Comparison of ENCODE assay signal across 13 cellular contexts in genomic region chr3:69282191-69282590, GRCh38.
DNase-seq lines count a peak whose midpoint lies in the region; ATAC-seq and TF ChIP-seq lines count a peak whose summit lies in the region.
"Had no signal": no experiment of that assay in that cellular context is flagged by ENCODE, and none has a peak within 500 bp of the region (broad histone marks: within the 10 kb centered on the region; RNA-seq: fewer than 3 reads in every experiment).

No MANE protein-coding gene starts in this region.

- CTCF ChIA-PET in activated CD8-positive, alpha-beta T cell treated with anti-CD3 and anti-CD28 coated beads, Interleukin-2, amount 10 ng/mL, durations not matched to agents 7 days and 5 days (lab: Charles Lee) = interaction anchor here (0.7 to 2.5 kb wide), 9 partner anchors 13 to 161 kb away, joined by 3 to 19 read pairs (median 3); no protein-coding TSS in a partner anchor

- H3K36me3 Mint-ChIP-seq in activated CD8-positive, alpha-beta T cell treated with anti-CD3 and anti-CD28 coated beads, Interleukin-2, amount 10 ng/mL, durations not matched to agents 7 days and 5 days (ENCODE audit: low read depth) = no peaks in the 10 kb centered on the region
- H3K36me3 Mint-ChIP-seq: memory B cell had no signal

- H3K4me3 ChIP-seq in fibroblast of mammary gland (ENCODE audit: control insufficient read depth, low read depth, low read length) (no peak overlapping the region), gastroesophageal sphincter (no peak overlapping the region)
- H3K4me3 ChIP-seq: upper lobe of left lung had no signal

- H3K4me1 ChIP-seq in gastroesophageal sphincter = no peaks in the 10 kb centered on the region
- H3K4me1 ChIP-seq: upper lobe of left lung had no signal

- H3K27me3 ChIP-seq in gastroesophageal sphincter = no peaks in the 10 kb centered on the region
- H3K27me3 ChIP-seq: upper lobe of left lung had no signal

- H3K36me3 ChIP-seq in gastroesophageal sphincter = no peaks in the 10 kb centered on the region
- H3K36me3 ChIP-seq: WERI-Rb-1 had no signal

- H3K9me3 ChIP-seq in gastroesophageal sphincter = no peaks in the 10 kb centered on the region
- H3K9me3 ChIP-seq: upper lobe of left lung had no signal

- ATAC-seq in GM18520 (IDR thresholded peaks at IDR 0.05; ENCODE audit: unreplicated experiment) = peak; percentile 84
- peak; percentile 85 for ATAC-seq in activated CD8-positive, alpha-beta T cell treated with anti-CD3 and anti-CD28 coated beads, Interleukin-2, amount 10 ng/mL, durations not matched to agents 7 days and 5 days
- ATAC-seq in gastroesophageal sphincter = no peak
- ATAC-seq in SK-N-SH treated with all-trans-retinoic acid at 6 μM for 48 hours = no peak
- ATAC-seq in GM21529 (IDR thresholded peaks at IDR 0.05; ENCODE audit: unreplicated experiment) = no peak

- POLR2A ChIA-PET in activated CD8-positive, alpha-beta T cell treated with anti-CD3 and anti-CD28 coated beads, Interleukin-2, amount 10 ng/mL, durations not matched to agents 7 days and 5 days (lab: Charles Lee) = interaction anchor here (0.7 kb wide), 1 partner anchor 45 kb away, joined by 3 read pairs; no protein-coding TSS in a partner anchor

- peak; percentile 45 for DNase-seq in activated CD8-positive, alpha-beta T cell treated with anti-CD3 and anti-CD28 coated beads, Interleukin-2, amount 10 ng/mL, durations not matched to agents 7 days and 5 days
- DNase-seq in fibroblast of mammary gland (ENCODE audit: low read depth) = peak; percentile 56
- peak; percentile 46 to 64 for DNase-seq in stimulated activated CD4-positive, alpha-beta T cell treated with anti-CD3 and anti-CD28 coated beads, Interleukin-4, amount 100 ng/mL, for 48 hours (ENCODE audit: low read depth in 2 of 2)
- no peak for DNase-seq in cerebellum (ENCODE audit: low spot score)
- DNase-seq: DMS79, upper lobe of left lung, WERI-Rb-1 had no signal

- H3K4me3 Mint-ChIP-seq in activated CD8-positive, alpha-beta T cell treated with anti-CD3 and anti-CD28 coated beads, Interleukin-2, amount 10 ng/mL, durations not matched to agents 7 days and 5 days = no peak overlapping the region
- H3K4me3 Mint-ChIP-seq: memory B cell had no signal

- TF ChIP-seq POLR2A in gastroesophageal sphincter (IDR thresholded peaks at IDR 0.05) = no peak

- TF ChIP-seq EP300 in gastroesophageal sphincter (IDR thresholded peaks at IDR 0.05) = no peak

- H3K27ac Mint-ChIP-seq in activated CD8-positive, alpha-beta T cell treated with anti-CD3 and anti-CD28 coated beads, Interleukin-2, amount 10 ng/mL, durations not matched to agents 7 days and 5 days = no peak overlapping the region
- H3K27ac Mint-ChIP-seq: memory B cell had no signal

- no peaks in the 10 kb centered on the region for H3K27me3 Mint-ChIP-seq in activated CD8-positive, alpha-beta T cell treated with anti-CD3 and anti-CD28 coated beads, Interleukin-2, amount 10 ng/mL, durations not matched to agents 7 days and 5 days (ENCODE audit: low read depth)

- H3K4me1 Mint-ChIP-seq in activated CD8-positive, alpha-beta T cell treated with anti-CD3 and anti-CD28 coated beads, Interleukin-2, amount 10 ng/mL, durations not matched to agents 7 days and 5 days (ENCODE audit: low read depth) = peaks cover 12% of the 10 kb centered on the region
- H3K4me1 Mint-ChIP-seq: memory B cell had no signal

- H3K9me3 Mint-ChIP-seq in activated CD8-positive, alpha-beta T cell treated with anti-CD3 and anti-CD28 coated beads, Interleukin-2, amount 10 ng/mL, durations not matched to agents 7 days and 5 days (ENCODE audit: insufficient read depth) = no peaks in the 10 kb centered on the region
- H3K9me3 Mint-ChIP-seq: memory B cell had no signal

- WGBS in gastroesophageal sphincter (ENCODE audit: low coverage in 1 of 2), 2 donors = 56 to 70% methylated on average over 1 to 3 of the region's 3 CpGs

- no peak overlapping the region for H3K27ac ChIP-seq in gastroesophageal sphincter
- H3K27ac ChIP-seq: epithelial cell of prostate, upper lobe of left lung, WERI-Rb-1 had no signal

- TF ChIP-seq CTCF in fibroblast of mammary gland (conservative IDR thresholded peaks at IDR 0.05; ENCODE audit: control insufficient read depth, insufficient read depth, low read depth, low read length) = no peak
- no peak for TF ChIP-seq CTCF in gastroesophageal sphincter (IDR thresholded peaks at IDR 0.05)

TF ChIP-seq in SK-N-SH treated with all-trans-retinoic acid at 6 μM for 48 hours, 23 proteins besides CTCF, POLR2A, EP300 and RAD21:
- TF ChIP-seq ZFP3 (CRISPR knock-in tag; IDR thresholded peaks at IDR 0.05) (no peak), GLIS3 (CRISPR knock-in tag; IDR thresholded peaks at IDR 0.05) (no peak), BACH2 (CRISPR knock-in tag; IDR thresholded peaks at IDR 0.05; ENCODE audit: borderline replicate concordance) (no peak), PATZ1 (CRISPR knock-in tag; IDR thresholded peaks at IDR 0.05; ENCODE audit: borderline replicate concordance) (no peak)
- TF ChIP-seq, protein P1, sequence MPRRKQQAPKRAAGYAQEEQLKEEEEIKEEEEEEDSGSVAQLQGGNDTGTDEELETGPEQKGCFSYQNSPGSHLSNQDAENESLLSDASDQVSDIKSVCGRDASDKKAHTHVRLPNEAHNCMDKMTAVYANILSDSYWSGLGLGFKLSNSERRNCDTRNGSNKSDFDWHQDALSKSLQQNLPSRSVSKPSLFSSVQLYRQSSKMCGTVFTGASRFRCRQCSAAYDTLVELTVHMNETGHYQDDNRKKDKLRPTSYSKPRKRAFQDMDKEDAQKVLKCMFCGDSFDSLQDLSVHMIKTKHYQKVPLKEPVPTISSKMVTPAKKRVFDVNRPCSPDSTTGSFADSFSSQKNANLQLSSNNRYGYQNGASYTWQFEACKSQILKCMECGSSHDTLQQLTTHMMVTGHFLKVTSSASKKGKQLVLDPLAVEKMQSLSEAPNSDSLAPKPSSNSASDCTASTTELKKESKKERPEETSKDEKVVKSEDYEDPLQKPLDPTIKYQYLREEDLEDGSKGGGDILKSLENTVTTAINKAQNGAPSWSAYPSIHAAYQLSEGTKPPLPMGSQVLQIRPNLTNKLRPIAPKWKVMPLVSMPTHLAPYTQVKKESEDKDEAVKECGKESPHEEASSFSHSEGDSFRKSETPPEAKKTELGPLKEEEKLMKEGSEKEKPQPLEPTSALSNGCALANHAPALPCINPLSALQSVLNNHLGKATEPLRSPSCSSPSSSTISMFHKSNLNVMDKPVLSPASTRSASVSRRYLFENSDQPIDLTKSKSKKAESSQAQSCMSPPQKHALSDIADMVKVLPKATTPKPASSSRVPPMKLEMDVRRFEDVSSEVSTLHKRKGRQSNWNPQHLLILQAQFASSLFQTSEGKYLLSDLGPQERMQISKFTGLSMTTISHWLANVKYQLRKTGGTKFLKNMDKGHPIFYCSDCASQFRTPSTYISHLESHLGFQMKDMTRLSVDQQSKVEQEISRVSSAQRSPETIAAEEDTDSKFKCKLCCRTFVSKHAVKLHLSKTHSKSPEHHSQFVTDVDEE (CRISPR knock-in tag; IDR thresholded peaks at IDR 0.05) = no peak

Comparison
In these comparisons a context has a peak if more than half of its experiments do, and no peak if none do; other contexts are left out.
1. ATAC-seq: peak in GM18520 (single experiment) and activated CD8-positive, alpha-beta T cell treated with anti-CD3 and anti-CD28 coated beads, Interleukin-2, amount 10 ng/mL, durations not matched to agents 7 days and 5 days (single experiment); none in gastroesophageal sphincter (single experiment), SK-N-SH treated with all-trans-retinoic acid at 6 μM for 48 hours (single experiment) and GM21529 (single experiment).